Comparison of ENCODE assay signal across 8 cellular contexts in genomic region chr1:109112652-109113285, GRCh38.
DNase-seq lines count a peak whose midpoint lies in the region; ATAC-seq lines count a peak whose summit lies in the region.

No MANE protein-coding gene starts in this region.

- no peaks in the 10 kb centered on the region for H3K36me3 Mint-ChIP-seq in memory B cell

- peak; percentile 72 for ATAC-seq in memory B cell (ENCODE audit: low read depth)

- no peaks in the 10 kb centered on the region for H3K9me3 Mint-ChIP-seq in memory B cell

- H3K27me3 Mint-ChIP-seq in memory B cell = peaks cover 9% of the 10 kb centered on the region

- peak overlapping the region; percentile 96 for H3K27ac Mint-ChIP-seq in memory B cell

- peaks cover 22% of the 10 kb centered on the region for H3K4me1 Mint-ChIP-seq in memory B cell

- peak; percentile 58 to 68 for DNase-seq in AML-193 (lab: John Stamatoyannopoulos, UW)
- peak; percentile 64 for DNase-seq in GM19238 (ENCODE audit: insufficient read length, low spot score)
- DNase-seq in HK-2 (ENCODE audit: unreplicated experiment) = peak; percentile 94
- peak; percentile 99 for DNase-seq in NCI-H82 (lab: John Stamatoyannopoulos, UW)
- peak; percentile 96 for DNase-seq in activated CD8-positive, alpha-beta memory T cell treated with anti-CD3 and anti-CD28 coated beads for 24 hours
- peak; percentile 83 for DNase-seq in effector CD8-positive, alpha-beta T cell (lab: John Stamatoyannopoulos, UW)
- peak; percentile 92 to 94 for DNase-seq in memory B cell (ENCODE audit: low spot score in 2 of 2)
- DNase-seq in stimulated activated CD4-positive, alpha-beta T cell treated with anti-CD3 and anti-CD28 coated beads, TNF-alpha, amount 100 ng/mL, for 48 hours (ENCODE audit: low read depth in 3 of 3) = peak; percentile 80 to 87 (median 85)

- H3K4me3 Mint-ChIP-seq in memory B cell = peak overlapping the region; percentile 85

Comparison
In these comparisons a context has a peak if more than half of its experiments do, and no peak if none do; other contexts are left out.
1. Peak in every context shown above with its lines: DNase-seq and ATAC-seq.